ENCODE assay signal across 21 cellular contexts in genomic region chr1:70264875-70265274, GRCh38. TPM values are rescaled to one million over a fixed set of nuclear protein-coding genes. Genes with fewer than 3 reads are reported as not detected.
DNase-seq lines count a peak whose midpoint lies in the region; ATAC-seq and TF ChIP-seq lines count a peak whose summit lies in the region.
"Had no signal": no experiment of that assay in that cellular context is flagged by ENCODE, and none has a peak within 500 bp of the region (broad histone marks: within the 10 kb centered on the region; RNA-seq: fewer than 3 reads in every experiment).

No MANE protein-coding gene starts in this region.

- POLR2A ChIA-PET in T-cell (lab: Charles Lee): interaction anchor here in 1 of 2 donors (0.6 kb wide), 1 partner anchor 39 kb away, joined by 3 read pairs; no protein-coding TSS in a partner anchor

- H3K27me3 ChIP-seq in right lobe of liver: no peaks in the 10 kb centered on the region
- H3K27me3 ChIP-seq: gastroesophageal sphincter, neutrophil had no signal

- CTCF ChIA-PET in activated CD8-positive, alpha-beta memory T cell treated with anti-CD3 and anti-CD28 coated beads, Interleukin-2, amount 10 ng/mL, durations not matched to agents 7 days and 5 days (lab: Charles Lee): no interaction called here
- CTCF ChIA-PET in T-cell (lab: Charles Lee): interaction anchor here in 1 of 2 donors (0.7 kb wide), 1 partner anchor 13 kb away, joined by 8 read pairs; no protein-coding TSS in a partner anchor

- no peaks in the 10 kb centered on the region for H3K9me3 ChIP-seq in right lobe of liver
- H3K9me3 ChIP-seq: mucosa of descending colon, neutrophil had no signal

- no peaks in the 10 kb centered on the region for H3K9me3 Mint-ChIP-seq in activated CD8-positive, alpha-beta memory T cell treated with anti-CD3 and anti-CD28 coated beads, Interleukin-2, amount 10 ng/mL, durations not matched to agents 7 days and 5 days (ENCODE audit: low read depth)
- H3K9me3 Mint-ChIP-seq in T-cell: peaks cover 0 to 4% (median 0%) of the 10 kb centered on the region in 3 donors
- H3K9me3 Mint-ChIP-seq in nephron progenitor cell: no peaks in the 10 kb centered on the region
- H3K9me3 Mint-ChIP-seq: activated T-helper 2 cell treated with anti-CD3 and anti-CD28 coated beads, Interferon-gamma antibody, Interleukin-2, Interleukin-4, amounts not matched to agents 10 μg/mL and 5 μg/mL and 100 μg/mL, durations not matched to agents 14 hours and 24 hours and 36 hours had no signal

- DNase-seq in activated CD8-positive, alpha-beta memory T cell treated with anti-CD3 and anti-CD28 coated beads, Interleukin-2, amount 10 ng/mL, durations not matched to agents 7 days and 5 days: no peak
- no peak for DNase-seq in activated CD8-positive, alpha-beta memory T cell treated with anti-CD3 and anti-CD28 coated beads for 24 hours
- DNase-seq in T-cell (no peak), erythroblast (lab: John Stamatoyannopoulos, UW) (peak; percentile 7 to 13), nephron progenitor cell (no peak), right lobe of liver (no peak), foreskin melanocyte (no peak), NOMO-1 treated with dmso at 0.1 percent for 144 hours (lab: John Stamatoyannopoulos, UW; ENCODE audit: unreplicated experiment) (no peak)
- DNase-seq: Calu3; HCEC 1CT; mucosa of descending colon; MV-4-11; NCI-H1694 treated with DMSO at 0.1 percent for 48 hours; NCI-H82; PC-9; stimulated activated CD4-positive, alpha-beta T cell treated with anti-CD3 and anti-CD28 coated beads, Interleukin-4, amount 100 ng/mL, for 1 hour had no signal

- peaks cover 32% of the 10 kb centered on the region for H3K36me3 Mint-ChIP-seq in activated CD8-positive, alpha-beta memory T cell treated with anti-CD3 and anti-CD28 coated beads, Interleukin-2, amount 10 ng/mL, durations not matched to agents 7 days and 5 days
- H3K36me3 Mint-ChIP-seq in T-cell (peaks cover 47% of the 10 kb centered on the region), nephron progenitor cell (ENCODE audit: low read depth) (peaks cover 47% of the 10 kb centered on the region)

- peaks cover 2% of the 10 kb centered on the region for H3K4me1 Mint-ChIP-seq in activated CD8-positive, alpha-beta memory T cell treated with anti-CD3 and anti-CD28 coated beads, Interleukin-2, amount 10 ng/mL, durations not matched to agents 7 days and 5 days
- no peaks in the 10 kb centered on the region for H3K4me1 Mint-ChIP-seq in T-cell
- no peaks in the 10 kb centered on the region for H3K4me1 Mint-ChIP-seq in nephron progenitor cell

- no peak for ATAC-seq in activated CD8-positive, alpha-beta memory T cell treated with anti-CD3 and anti-CD28 coated beads, Interleukin-2, amount 10 ng/mL, durations not matched to agents 7 days and 5 days
- ATAC-seq in T-cell (replicated peaks in 1 of 4) (no peak), right lobe of liver (no peak)
- ATAC-seq: activated CD4-positive, CD25-positive, alpha-beta regulatory T cell treated with anti-CD3 and anti-CD28 coated beads, Interleukin-2, amount 50 U/mL, for 24 hours; gastroesophageal sphincter; mucosa of descending colon had no signal

- H3K27ac Mint-ChIP-seq in activated CD8-positive, alpha-beta memory T cell treated with anti-CD3 and anti-CD28 coated beads, Interleukin-2, amount 10 ng/mL, durations not matched to agents 7 days and 5 days: peak overlapping the region; percentile 37
- H3K27ac Mint-ChIP-seq in T-cell (peak overlapping the region; percentile 29 to 46), nephron progenitor cell (peak overlapping the region; percentile 21)
- H3K27ac Mint-ChIP-seq: activated T-helper 2 cell treated with anti-CD3 and anti-CD28 coated beads, Interferon-gamma antibody, Interleukin-2, Interleukin-4, amounts not matched to agents 10 μg/mL and 5 μg/mL and 100 μg/mL, durations not matched to agents 14 hours and 24 hours and 36 hours; dendritic cell treated with granulocyte-macrophage colony-stimulating factor and Interleukin-4, amounts not matched to agents 40 ng/mL and 50 ng/mL, for 4 days had no signal

- WGBS in right lobe of liver (ENCODE audit: insufficient coverage, low coverage, low lambda C conversion rate, missing lambda C conversion rate): 75% methylated on average over 6 of the region's 6 CpGs

- no peak overlapping the region for H3K4me3 Mint-ChIP-seq in activated CD8-positive, alpha-beta memory T cell treated with anti-CD3 and anti-CD28 coated beads, Interleukin-2, amount 10 ng/mL, durations not matched to agents 7 days and 5 days
- H3K4me3 Mint-ChIP-seq in T-cell: no peak overlapping the region
- no peak overlapping the region for H3K4me3 Mint-ChIP-seq in nephron progenitor cell
- H3K4me3 Mint-ChIP-seq: dendritic cell treated with granulocyte-macrophage colony-stimulating factor and Interleukin-4, amounts not matched to agents 40 ng/mL and 50 ng/mL, for 4 days had no signal

- H3K27ac ChIP-seq in right lobe of liver: no peak overlapping the region
- H3K27ac ChIP-seq: gastroesophageal sphincter, neutrophil, PC-9 had no signal

- no peak for TF ChIP-seq CTCF in nephron progenitor cell (IDR thresholded peaks at IDR 0.05)
- no peak for TF ChIP-seq CTCF in right lobe of liver (IDR thresholded peaks at IDR 0.05)

- intact Hi-C loops in right lobe of liver (cut with DNase I): no loop called here

- no peaks in the 10 kb centered on the region for H3K27me3 Mint-ChIP-seq in activated CD8-positive, alpha-beta memory T cell treated with anti-CD3 and anti-CD28 coated beads, Interleukin-2, amount 10 ng/mL, durations not matched to agents 7 days and 5 days
- H3K27me3 Mint-ChIP-seq in T-cell (no peaks in the 10 kb centered on the region), nephron progenitor cell (ENCODE audit: low read depth, poor library complexity) (peaks cover 2% of the 10 kb centered on the region)
- H3K27me3 Mint-ChIP-seq: dendritic cell treated with granulocyte-macrophage colony-stimulating factor and Interleukin-4, amounts not matched to agents 40 ng/mL and 50 ng/mL, for 4 days had no signal

- no peak overlapping the region for H3K4me3 ChIP-seq in right lobe of liver
- H3K4me3 ChIP-seq: gastroesophageal sphincter, mucosa of descending colon, PC-9 had no signal

- no peaks in the 10 kb centered on the region for H3K4me1 ChIP-seq in right lobe of liver
- H3K4me1 ChIP-seq: gastroesophageal sphincter had no signal

- peaks cover 0 to 12% (median under 1%) of the 10 kb centered on the region in 4 donors for H3K36me3 ChIP-seq in right lobe of liver
- H3K36me3 ChIP-seq: neutrophil had no signal

- no peak for TF ChIP-seq POLR2A in erythroblast (IDR thresholded peaks at IDR 0.05; ENCODE audit: low read length)
- no peak for TF ChIP-seq POLR2A in right lobe of liver (IDR thresholded peaks at IDR 0.05)

RNA-seq across cellular contexts. Expression of gene SRSF11, which starts 43.7 kb away (rescaled TPM):
- total RNA-seq in activated CD8-positive, alpha-beta memory T cell treated with anti-CD3 and anti-CD28 coated beads, Interleukin-2, amount 10 ng/mL, durations not matched to agents 7 days and 5 days: 100 to 1,000 TPM; 190 to 196 TPM
- total RNA-seq in T-cell: 100 to 1,000 TPM; 291 to 374 (median 302) TPM
- total RNA-seq in right lobe of liver: 10 to 100 TPM; 49.6 to 90.7 (median 62.8) TPM

RNA-seq across cellular contexts. Expression of gene LRRC40, which starts 59.5 kb away (rescaled TPM):
- total RNA-seq in activated CD8-positive, alpha-beta memory T cell treated with anti-CD3 and anti-CD28 coated beads, Interleukin-2, amount 10 ng/mL, durations not matched to agents 7 days and 5 days: 10 to 100 TPM; 17.9 to 20.9 TPM
- total RNA-seq in T-cell: 10 to 100 TPM in 4 of 5 donors, 1 to 10 TPM in 1; 9.7 to 11.3 (median 10.8) TPM
- total RNA-seq in right lobe of liver: 10 to 100 TPM in 3 of 6 experiments, 1 to 10 TPM in 3; 8.9 to 15.3 (median 9.9) TPM

Comparison
In these comparisons a context has a peak if more than half of its experiments do, and no peak if none do; other contexts are left out.
1. DNase-seq: peak in erythroblast (2 of 2); none in activated CD8-positive, alpha-beta memory T cell treated with anti-CD3 and anti-CD28 coated beads, Interleukin-2, amount 10 ng/mL, durations not matched to agents 7 days and 5 days (single experiment), activated CD8-positive, alpha-beta memory T cell treated with anti-CD3 and anti-CD28 coated beads for 24 hours (single experiment), T-cell (0 of 34), nephron progenitor cell (single experiment), right lobe of liver (0 of 3), foreskin melanocyte (single experiment) and NOMO-1 treated with dmso at 0.1 percent for 144 hours (single experiment).
2. Peak in every context shown above with its lines, with median percentiles within 50 percentile points of each other: H3K27ac Mint-ChIP-seq.